1 cellular context compared by ENCODE assay signal in genomic region chr1:91500756-91501526, GRCh38.
TF ChIP-seq lines count a peak whose summit lies in the region.

Gene CDC7 (plus strand): TSS chr1:91500851. CDS start chr1:91501717, 866 bp downstream.

TF ChIP-seq in HEK293, 187 proteins besides CTCF, POLR2A, EP300 and RAD21 (continued from another document and continues in another):
- TF ChIP-seq, protein P1, sequence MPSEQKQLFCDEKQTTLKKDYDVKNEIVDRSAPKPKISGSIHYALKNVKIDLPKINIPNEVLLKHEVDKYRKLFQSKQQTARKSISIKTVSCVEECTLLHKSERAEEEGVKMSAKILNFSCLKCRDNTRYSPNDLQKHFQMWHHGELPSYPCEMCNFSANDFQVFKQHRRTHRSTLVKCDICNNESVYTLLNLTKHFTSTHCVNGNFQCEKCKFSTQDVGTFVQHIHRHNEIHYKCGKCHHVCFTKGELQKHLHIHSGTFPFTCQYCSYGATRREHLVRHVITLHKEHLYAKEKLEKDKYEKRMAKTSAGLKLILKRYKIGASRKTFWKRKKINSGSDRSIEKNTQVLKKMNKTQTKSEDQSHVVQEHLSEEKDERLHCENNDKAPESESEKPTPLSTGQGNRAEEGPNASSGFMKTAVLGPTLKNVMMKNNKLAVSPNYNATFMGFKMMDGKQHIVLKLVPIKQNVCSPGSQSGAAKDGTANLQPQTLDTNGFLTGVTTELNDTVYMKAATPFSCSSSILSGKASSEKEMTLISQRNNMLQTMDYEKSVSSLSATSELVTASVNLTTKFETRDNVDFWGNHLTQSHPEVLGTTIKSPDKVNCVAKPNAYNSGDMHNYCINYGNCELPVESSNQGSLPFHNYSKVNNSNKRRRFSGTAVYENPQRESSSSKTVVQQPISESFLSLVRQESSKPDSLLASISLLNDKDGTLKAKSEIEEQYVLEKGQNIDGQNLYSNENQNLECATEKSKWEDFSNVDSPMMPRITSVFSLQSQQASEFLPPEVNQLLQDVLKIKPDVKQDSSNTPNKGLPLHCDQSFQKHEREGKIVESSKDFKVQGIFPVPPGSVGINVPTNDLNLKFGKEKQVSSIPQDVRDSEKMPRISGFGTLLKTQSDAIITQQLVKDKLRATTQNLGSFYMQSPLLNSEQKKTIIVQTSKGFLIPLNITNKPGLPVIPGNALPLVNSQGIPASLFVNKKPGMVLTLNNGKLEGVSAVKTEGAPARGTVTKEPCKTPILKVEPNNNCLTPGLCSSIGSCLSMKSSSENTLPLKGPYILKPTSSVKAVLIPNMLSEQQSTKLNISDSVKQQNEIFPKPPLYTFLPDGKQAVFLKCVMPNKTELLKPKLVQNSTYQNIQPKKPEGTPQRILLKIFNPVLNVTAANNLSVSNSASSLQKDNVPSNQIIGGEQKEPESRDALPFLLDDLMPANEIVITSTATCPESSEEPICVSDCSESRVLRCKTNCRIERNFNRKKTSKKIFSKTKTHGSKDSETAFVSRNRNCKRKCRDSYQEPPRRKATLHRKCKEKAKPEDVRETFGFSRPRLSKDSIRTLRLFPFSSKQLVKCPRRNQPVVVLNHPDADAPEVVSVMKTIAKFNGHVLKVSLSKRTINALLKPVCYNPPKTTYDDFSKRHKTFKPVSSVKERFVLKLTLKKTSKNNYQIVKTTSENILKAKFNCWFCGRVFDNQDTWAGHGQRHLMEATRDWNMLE (tag by site-specific recombination; conservative IDR thresholded peaks at IDR 0.05; ENCODE audit: low read depth), result no peak
- TF ChIP-seq ZNF664 (tag by site-specific recombination; IDR thresholded peaks at IDR 0.05) (no peak), ZNF624 (tag by site-specific recombination; IDR thresholded peaks at IDR 0.05) (no peak), ZNF645 (tag by site-specific recombination; IDR thresholded peaks at IDR 0.05) (no peak), TSHZ1 (tag by site-specific recombination; IDR thresholded peaks at IDR 0.05; ENCODE audit: borderline replicate concordance) (no peak), ZFP3 (tag by site-specific recombination; IDR thresholded peaks at IDR 0.05; ENCODE audit: low read depth) (no peak), ZNF76 (tag by site-specific recombination; IDR thresholded peaks at IDR 0.05; ENCODE audit: borderline replicate concordance, low read depth) (peak; percentile 86), ZNF707 (tag by site-specific recombination; IDR thresholded peaks at IDR 0.05) (no peak), ZNF19 (tag by site-specific recombination; IDR thresholded peaks at IDR 0.05; ENCODE audit: low read depth) (no peak), ZNF184 (tag by site-specific recombination; IDR thresholded peaks at IDR 0.05) (no peak), ZNF529 (tag by site-specific recombination; IDR thresholded peaks at IDR 0.05; ENCODE audit: insufficient replicate concordance) (no peak), ZNF555 (tag by site-specific recombination; conservative IDR thresholded peaks at IDR 0.05) (no peak), ZNF426 (tag by site-specific recombination; IDR thresholded peaks at IDR 0.05) (no peak), ZNF324 (tag by site-specific recombination; IDR thresholded peaks at IDR 0.05) (peak; percentile 84), KLF8 (tag by site-specific recombination; IDR thresholded peaks at IDR 0.05) (no peak), ZNF23 (tag by site-specific recombination; IDR thresholded peaks at IDR 0.05; ENCODE audit: borderline replicate concordance) (no peak), ZNF830 (tag by site-specific recombination; IDR thresholded peaks at IDR 0.05; ENCODE audit: low read depth) (no peak), HOXD13 (CRISPR knock-in tag; IDR thresholded peaks at IDR 0.05; ENCODE audit: borderline replicate concordance) (no peak), ZNF548 (tag by site-specific recombination; IDR thresholded peaks at IDR 0.05) (no peak), ZNF610 (tag by site-specific recombination; IDR thresholded peaks at IDR 0.05; ENCODE audit: borderline replicate concordance) (peak; percentile 32; the same call in 1 of the 2 replicates), ZNF791 (tag by site-specific recombination; IDR thresholded peaks at IDR 0.05) (no peak), ZNF837 (tag by site-specific recombination; IDR thresholded peaks at IDR 0.05) (no peak), ZNF335 (tag by site-specific recombination; conservative IDR thresholded peaks at IDR 0.05) (peak; percentile 89), ZNF10 (tag by site-specific recombination; IDR thresholded peaks at IDR 0.05) (peak; percentile 82), ZNF600 (tag by site-specific recombination; IDR thresholded peaks at IDR 0.05) (peak; percentile 84), ZNF16 (tag by site-specific recombination; IDR thresholded peaks at IDR 0.05; ENCODE audit: low read depth) (no peak), ZNF24 (tag by site-specific recombination; IDR thresholded peaks at IDR 0.05) (no peak; the same call in none of the 2 replicates), ZNF701 (tag by site-specific recombination; IDR thresholded peaks at IDR 0.05) (no peak), ZNF677 (tag by site-specific recombination; IDR thresholded peaks at IDR 0.05) (no peak), ZNF221 (tag by site-specific recombination; IDR thresholded peaks at IDR 0.05; ENCODE audit: borderline replicate concordance) (no peak), ATF2 (tag by site-specific recombination; IDR thresholded peaks at IDR 0.05; ENCODE audit: low read depth) (no peak), ZNF148 (tag by site-specific recombination; IDR thresholded peaks at IDR 0.05; ENCODE audit: borderline replicate concordance) (no peak), ZNF121 (tag by site-specific recombination; IDR thresholded peaks at IDR 0.05) (no peak)
- TF ChIP-seq, protein P2, sequence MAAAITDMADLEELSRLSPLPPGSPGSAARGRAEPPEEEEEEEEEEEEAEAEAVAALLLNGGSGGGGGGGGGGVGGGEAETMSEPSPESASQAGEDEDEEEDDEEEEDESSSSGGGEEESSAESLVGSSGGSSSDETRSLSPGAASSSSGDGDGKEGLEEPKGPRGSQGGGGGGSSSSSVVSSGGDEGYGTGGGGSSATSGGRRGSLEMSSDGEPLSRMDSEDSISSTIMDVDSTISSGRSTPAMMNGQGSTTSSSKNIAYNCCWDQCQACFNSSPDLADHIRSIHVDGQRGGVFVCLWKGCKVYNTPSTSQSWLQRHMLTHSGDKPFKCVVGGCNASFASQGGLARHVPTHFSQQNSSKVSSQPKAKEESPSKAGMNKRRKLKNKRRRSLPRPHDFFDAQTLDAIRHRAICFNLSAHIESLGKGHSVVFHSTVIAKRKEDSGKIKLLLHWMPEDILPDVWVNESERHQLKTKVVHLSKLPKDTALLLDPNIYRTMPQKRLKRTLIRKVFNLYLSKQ (tag by site-specific recombination; IDR thresholded peaks at IDR 0.05; ENCODE audit: borderline replicate concordance), result no peak
- TF ChIP-seq, protein P3, sequence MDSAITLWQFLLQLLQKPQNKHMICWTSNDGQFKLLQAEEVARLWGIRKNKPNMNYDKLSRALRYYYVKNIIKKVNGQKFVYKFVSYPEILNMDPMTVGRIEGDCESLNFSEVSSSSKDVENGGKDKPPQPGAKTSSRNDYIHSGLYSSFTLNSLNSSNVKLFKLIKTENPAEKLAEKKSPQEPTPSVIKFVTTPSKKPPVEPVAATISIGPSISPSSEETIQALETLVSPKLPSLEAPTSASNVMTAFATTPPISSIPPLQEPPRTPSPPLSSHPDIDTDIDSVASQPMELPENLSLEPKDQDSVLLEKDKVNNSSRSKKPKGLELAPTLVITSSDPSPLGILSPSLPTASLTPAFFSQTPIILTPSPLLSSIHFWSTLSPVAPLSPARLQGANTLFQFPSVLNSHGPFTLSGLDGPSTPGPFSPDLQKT (IDR thresholded peaks at IDR 0.05; ENCODE audit: borderline replicate concordance, low read depth, low read length), result no peak
- TF ChIP-seq, protein P4, sequence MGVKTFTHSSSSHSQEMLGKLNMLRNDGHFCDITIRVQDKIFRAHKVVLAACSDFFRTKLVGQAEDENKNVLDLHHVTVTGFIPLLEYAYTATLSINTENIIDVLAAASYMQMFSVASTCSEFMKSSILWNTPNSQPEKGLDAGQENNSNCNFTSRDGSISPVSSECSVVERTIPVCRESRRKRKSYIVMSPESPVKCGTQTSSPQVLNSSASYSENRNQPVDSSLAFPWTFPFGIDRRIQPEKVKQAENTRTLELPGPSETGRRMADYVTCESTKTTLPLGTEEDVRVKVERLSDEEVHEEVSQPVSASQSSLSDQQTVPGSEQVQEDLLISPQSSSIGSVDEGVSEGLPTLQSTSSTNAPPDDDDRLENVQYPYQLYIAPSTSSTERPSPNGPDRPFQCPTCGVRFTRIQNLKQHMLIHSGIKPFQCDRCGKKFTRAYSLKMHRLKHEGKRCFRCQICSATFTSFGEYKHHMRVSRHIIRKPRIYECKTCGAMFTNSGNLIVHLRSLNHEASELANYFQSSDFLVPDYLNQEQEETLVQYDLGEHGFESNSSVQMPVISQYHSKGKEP (tag by site-specific recombination; IDR thresholded peaks at IDR 0.05), result peak; percentile 56; the same call in 1 of the 2 replicates
- TF ChIP-seq, protein P5, sequence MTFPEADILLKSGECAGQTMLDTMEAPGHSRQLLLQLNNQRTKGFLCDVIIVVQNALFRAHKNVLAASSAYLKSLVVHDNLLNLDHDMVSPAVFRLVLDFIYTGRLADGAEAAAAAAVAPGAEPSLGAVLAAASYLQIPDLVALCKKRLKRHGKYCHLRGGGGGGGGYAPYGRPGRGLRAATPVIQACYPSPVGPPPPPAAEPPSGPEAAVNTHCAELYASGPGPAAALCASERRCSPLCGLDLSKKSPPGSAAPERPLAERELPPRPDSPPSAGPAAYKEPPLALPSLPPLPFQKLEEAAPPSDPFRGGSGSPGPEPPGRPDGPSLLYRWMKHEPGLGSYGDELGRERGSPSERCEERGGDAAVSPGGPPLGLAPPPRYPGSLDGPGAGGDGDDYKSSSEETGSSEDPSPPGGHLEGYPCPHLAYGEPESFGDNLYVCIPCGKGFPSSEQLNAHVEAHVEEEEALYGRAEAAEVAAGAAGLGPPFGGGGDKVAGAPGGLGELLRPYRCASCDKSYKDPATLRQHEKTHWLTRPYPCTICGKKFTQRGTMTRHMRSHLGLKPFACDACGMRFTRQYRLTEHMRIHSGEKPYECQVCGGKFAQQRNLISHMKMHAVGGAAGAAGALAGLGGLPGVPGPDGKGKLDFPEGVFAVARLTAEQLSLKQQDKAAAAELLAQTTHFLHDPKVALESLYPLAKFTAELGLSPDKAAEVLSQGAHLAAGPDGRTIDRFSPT (tag by site-specific recombination; IDR thresholded peaks at IDR 0.05), result peak; percentile 83
